ENCODE assay signal across 8 cellular contexts in the genomic region with DNA sequence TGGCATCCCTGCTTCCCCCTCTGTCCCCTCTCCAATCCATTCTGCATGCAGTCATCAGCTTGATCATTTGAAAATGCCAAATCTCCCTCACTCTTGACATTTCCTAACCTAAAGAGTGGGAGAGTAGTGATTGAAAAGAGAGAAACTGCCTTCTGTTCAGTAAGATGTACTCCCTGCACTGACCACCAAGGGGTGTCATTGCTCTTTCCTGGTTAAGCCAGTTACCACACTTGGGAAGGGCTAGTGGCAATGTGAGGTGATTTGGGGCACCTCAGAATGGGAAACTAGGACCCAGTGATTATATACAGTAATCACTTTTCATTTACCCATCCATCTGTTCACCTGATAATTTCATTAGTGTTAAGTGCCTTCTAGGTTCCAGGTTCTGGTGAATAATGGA. TPM values are rescaled to one million over a fixed set of nuclear protein-coding genes. Genes with fewer than 3 reads are reported as not detected.
DNase-seq lines count a peak whose midpoint lies in the region; ATAC-seq and TF ChIP-seq lines count a peak whose summit lies in the region.

No MANE protein-coding gene starts in this region.

- peak; percentile 63 for ATAC-seq in PC-3
- ATAC-seq in right lobe of liver, result peak; percentile 67 to 76 (median 74)
- ATAC-seq in HG02588 (IDR thresholded peaks at IDR 0.05; ENCODE audit: unreplicated experiment), result no peak
- ATAC-seq in HG02840 (IDR thresholded peaks at IDR 0.05; ENCODE audit: low FRiP score, unreplicated experiment), result no peak
- no peak for ATAC-seq in HG02973 (IDR thresholded peaks at IDR 0.05; ENCODE audit: unreplicated experiment)

- H3K27me3 ChIP-seq in Caco-2 (replicated peaks; ENCODE audit: control insufficient read depth, insufficient read depth, low read length) (no peaks in the 10 kb centered on the region), PC-3 (ENCODE audit: low read length) (no peaks in the 10 kb centered on the region), right lobe of liver (no peaks in the 10 kb centered on the region)

- H3K4me3 Mint-ChIP-seq in Caco-2 (ENCODE audit: unreplicated experiment), result no peak overlapping the region

- peaks cover 31% of the 10 kb centered on the region for H3K36me3 Mint-ChIP-seq in Caco-2 (ENCODE audit: insufficient read depth, unreplicated experiment)

- no peaks in the 10 kb centered on the region for H3K27me3 Mint-ChIP-seq in Caco-2 (ENCODE audit: insufficient read depth, unreplicated experiment)

- H3K4me2 ChIP-seq in PC-3 (ENCODE audit: low read length), result no peak overlapping the region

- H3K36me3 ChIP-seq in Caco-2 (ENCODE audit: control insufficient read depth, insufficient read depth, low read length) (peaks cover 1% of the 10 kb centered on the region), PC-3 (ENCODE audit: low read depth, low read length) (peaks cover 32% of the 10 kb centered on the region), right lobe of liver (peaks cover 0 to 44% (median 0%) of the 10 kb centered on the region in 4 donors)

- TF ChIP-seq CTCF in Caco-2 (IDR thresholded peaks at IDR 0.05; ENCODE audit: insufficient read depth in 1 of 2, low read depth in 1 of 2, low read length in 1 of 2, severe bottlenecking in 1 of 2, unreplicated experiment in 1 of 2) (peak; percentile 50 to 61), PC-3 (conservative IDR thresholded peaks at IDR 0.05; ENCODE audit: low read depth, low read length) (peak; percentile 83), right lobe of liver (IDR thresholded peaks at IDR 0.05) (peak; percentile 56 to 64 (median 61))

- CTCF ChIA-PET in Caco-2 (lab: Charles Lee), result interaction anchor here (0.6 to 1.6 kb wide), 5 partner anchors 11 to 315 kb away, joined by 3 to 10 read pairs (median 3); partner anchors contain the start of genes C1orf50 and P3H1
- CTCF ChIA-PET in PC-3 (lab: Charles Lee), result interaction anchor here (0.6 to 1.0 kb wide), 3 partner anchors 135 to 296 kb away, joined by 3 to 7 read pairs (median 3); no protein-coding TSS in a partner anchor

- intact Hi-C loops in Caco-2 (cut with micrococcal nuclease; ENCODE audit: unreplicated experiment), result loop anchor here (1.0 kb wide), 2 partner anchors 135 to 296 kb away; no protein-coding TSS in a partner anchor
- intact Hi-C loops in PC-3 (cut with micrococcal nuclease), result loop anchor here (1.0 to 2.0 kb wide), 2 partner anchors 133 to 296 kb away; no protein-coding TSS in a partner anchor
- intact Hi-C loops in right lobe of liver (cut with DNase I), result loop anchor here in 1 of 2 donors (5.0 to 10.0 kb wide), 2 partner anchors 134 to 297 kb away; no protein-coding TSS in a partner anchor

- no TSS peak for BruUV-seq in Caco-2 (replicated peaks; lab: Mats Ljungman, UMichigan)
- no TSS peak for BruUV-seq in PC-3 (replicated peaks; lab: Mats Ljungman, UMichigan)

- DNase-seq in Caco-2, result peak in 1 of 2 experiments; percentile 51
- DNase-seq in H4 (ENCODE audit: low spot score), result peak; percentile 42
- DNase-seq in PC-3, result peak; percentile 48
- DNase-seq in central memory CD4-positive, alpha-beta T cell, result peak; percentile 15
- no peak for DNase-seq in right lobe of liver

- no peaks in the 10 kb centered on the region for H3K9me3 ChIP-seq in Caco-2
- no peaks in the 10 kb centered on the region for H3K9me3 ChIP-seq in PC-3 (ENCODE audit: low read length)
- H3K9me3 ChIP-seq in right lobe of liver, result no peaks in the 10 kb centered on the region

- H3K27ac Mint-ChIP-seq in Caco-2 (ENCODE audit: unreplicated experiment), result no peak overlapping the region

- H3K4me1 Mint-ChIP-seq in Caco-2 (ENCODE audit: low read depth, unreplicated experiment), result no peaks in the 10 kb centered on the region

- no peaks in the 10 kb centered on the region for H4K20me1 ChIP-seq in PC-3 (ENCODE audit: low read length)

- no peak overlapping the region for H3K4me3 ChIP-seq in Caco-2 (ENCODE audit: low read depth, low read length)
- H3K4me3 ChIP-seq in PC-3 (ENCODE audit: low read length), result no peak overlapping the region
- no peak overlapping the region for H3K4me3 ChIP-seq in right lobe of liver

- no peaks in the 10 kb centered on the region for H3K9me2 ChIP-seq in PC-3 (replicated peaks; ENCODE audit: low read length)

- H3K27ac ChIP-seq in PC-3 (ENCODE audit: low read length) (no peak overlapping the region), right lobe of liver (no peak overlapping the region)

- no peak overlapping the region for H3K9ac ChIP-seq in PC-3 (ENCODE audit: low read length)

- POLR2A ChIA-PET in Caco-2 (lab: Charles Lee), result no interaction called here
- POLR2A ChIA-PET in PC-3 (lab: Charles Lee; ENCODE audit: unreplicated experiment), result no interaction called here

- no peak for TF ChIP-seq POLR2A in right lobe of liver (IDR thresholded peaks at IDR 0.05)

- H3F3A ChIP-seq in PC-3 (ENCODE audit: low read length, unreplicated experiment), result no peaks in the 10 kb centered on the region

- H3K79me2 ChIP-seq in PC-3 (ENCODE audit: low read length), result 0 out of 2 replicates have a peak, but pooled peaks cover 4% of the 10 kb centered on the region

- H2AFZ ChIP-seq in PC-3 (ENCODE audit: low read length), result no peak overlapping the region

- H3K4me1 ChIP-seq in Caco-2, result no peaks in the 10 kb centered on the region
- H3K4me1 ChIP-seq in PC-3 (ENCODE audit: insufficient read depth, low read length), result no peaks in the 10 kb centered on the region
- peaks cover 0 to 11% (median 0%) of the 10 kb centered on the region in 4 donors for H3K4me1 ChIP-seq in right lobe of liver

- no peaks in the 10 kb centered on the region for H3K9me3 Mint-ChIP-seq in Caco-2 (ENCODE audit: unreplicated experiment)

RNA-seq across cellular contexts. Expression of gene TMEM269, which starts 6.9 kb away (rescaled TPM):
- total RNA-seq in Caco-2 (2022) (0.58 and 0.68 TPM in 2 replicates), PC-3 (2014; rRNA removed) (0.11 TPM in 1 of 2 replicates, not detected in the other), right lobe of liver (under 1 TPM in 1 of 6 experiments, not detected in 5; 0.07 TPM)
- 0.04 and 0.08 TPM in 2 replicates for total RNA-seq in H4 (2014; rRNA removed; shearing (Covaris generic))

RNA-seq across cellular contexts. Expression of gene C1orf50, which starts 10.8 kb away (rescaled TPM):
- total RNA-seq in Caco-2 (2022), result 6.1 and 6.3 TPM in 2 replicates
- total RNA-seq in H4 (2014; rRNA removed; shearing (Covaris generic)), result 1.5 and 5.8 TPM in 2 replicates
- 3.4 and 4.1 TPM in 2 replicates for total RNA-seq in PC-3 (2014; rRNA removed)
- total RNA-seq in right lobe of liver, result 1 to 10 TPM; 4.7 to 6.4 (median 5.3) TPM

RNA-seq across cellular contexts. Expression of gene P3H1, which starts 11.0 kb away (rescaled TPM):
- total RNA-seq in Caco-2 (2022) (20.5 and 21.2 TPM in 2 replicates), PC-3 (2014; rRNA removed) (28.2 and 28.3 TPM in 2 replicates), right lobe of liver (10 to 100 TPM; 19.7 to 25.3 (median 21.6) TPM)
- total RNA-seq in H4 (2014; rRNA removed; shearing (Covaris generic)), result 172 and 184 TPM in 2 replicates

RNA-seq across cellular contexts. Expression of gene CLDN19, which starts 37.8 kb away (rescaled TPM):
- 2.9 and 4.0 TPM in 2 replicates for total RNA-seq in Caco-2 (2022)
- total RNA-seq in H4 (2014; rRNA removed; shearing (Covaris generic)), result not detected in 2 replicates
- total RNA-seq in PC-3 (2014; rRNA removed), result 0.17 TPM in 1 of 2 replicates, not detected in the other
- 1 to 10 TPM in 1 of 6 experiments, not detected in 5; 1.0 TPM for total RNA-seq in right lobe of liver

RNA-seq across cellular contexts. Expression of gene ERMAP, which starts 39.1 kb away (rescaled TPM):
- total RNA-seq in Caco-2 (2022) (4.8 and 5.2 TPM in 2 replicates), PC-3 (2014; rRNA removed) (5.4 and 5.8 TPM in 2 replicates), right lobe of liver (10 to 100 TPM in 4 of 6 experiments, 1 to 10 TPM in 2; 6.6 to 16.2 (median 13.9) TPM)
- 13.0 and 21.2 TPM in 2 replicates for total RNA-seq in H4 (2014; rRNA removed; shearing (Covaris generic))

Comparison
In these comparisons a context has a peak if more than half of its experiments do, and no peak if none do; other contexts are left out.
1. DNase-seq: peak in H4 (single experiment), PC-3 (single experiment) and central memory CD4-positive, alpha-beta T cell (single experiment); none in right lobe of liver (0 of 3).
2. ATAC-seq: peak in PC-3 (single experiment) and right lobe of liver (4 of 4); none in HG02588 (single experiment), HG02840 (single experiment) and HG02973 (single experiment).
3. Peak in every context shown above with its lines, with median percentiles within 50 percentile points of each other: CTCF ChIP-seq.